In the genomic region with DNA sequence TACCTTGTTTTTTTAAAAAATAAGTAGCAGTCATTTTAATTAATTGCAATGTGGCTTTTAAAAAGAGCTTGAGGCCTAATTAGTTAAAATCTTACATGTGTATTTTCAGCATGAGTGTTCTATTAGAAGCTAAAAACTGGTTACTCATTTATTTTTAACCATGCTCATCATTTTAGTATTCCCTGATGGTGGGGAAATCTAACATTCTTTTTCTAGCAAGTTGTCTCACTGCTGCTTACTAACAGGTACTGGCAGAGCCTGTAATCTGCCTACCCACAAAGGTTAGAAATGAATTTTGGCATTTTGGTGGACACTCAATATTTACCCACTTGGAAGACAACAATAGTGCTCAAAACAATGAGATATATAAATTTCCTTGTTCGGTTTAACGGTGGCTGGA, we compare ENCODE assay signal across 22 cellular contexts.
"Had no signal": no experiment of that assay in that cellular context is flagged by ENCODE, and none has a peak within 500 bp of the region (broad histone marks: within the 10 kb centered on the region; RNA-seq: fewer than 3 reads in every experiment).

No MANE protein-coding gene starts in this region.

- H3K4me2 ChIP-seq: neural progenitor cell had no signal

- DNase-seq: activated CD4-positive, alpha-beta T cell treated with anti-CD3 and anti-CD28 coated beads, Interleukin-2, amount 10 ng/mL, durations not matched to agents 24 days and 14 days; activated CD8-positive, alpha-beta T cell treated with anti-CD3 and anti-CD28 coated beads for 36 hours; activated naive CD4-positive, alpha-beta T cell treated with anti-CD3 and anti-CD28 coated beads for 36 hours; activated naive CD8-positive, alpha-beta T cell treated with anti-CD3 and anti-CD28 coated beads, Interleukin-2, amount 50 U/mL, for 24 hours; activated T-cell treated with anti-CD3 and anti-CD28 coated beads, Interleukin-2, amount 50 U/mL, for 1 hour; anterior cingulate cortex; brain microvascular endothelial cell; gastrocnemius medialis; head of caudate nucleus; left ventricle myocardium superior; right cardiac atrium; stimulated activated CD4-positive, alpha-beta T cell treated with anti-CD3 and anti-CD28 coated beads, Interleukin-15, amount 100 ng/mL, for 24 hours; stimulated activated CD4-positive, alpha-beta T cell treated with anti-CD3 and anti-CD28 coated beads, Interleukin-2, amount 100 ng/mL, for 48 hours; stomach; T1000; testis; upper lobe of left lung had no signal

- H3K4me1 Mint-ChIP-seq: activated CD4-positive, alpha-beta T cell treated with anti-CD3 and anti-CD28 coated beads, Interleukin-2, amount 10 ng/mL, durations not matched to agents 24 days and 14 days; central memory CD8-positive, alpha-beta T cell; neural progenitor cell had no signal

- H3K27ac ChIP-seq: brain microvascular endothelial cell, coronary artery, gastrocnemius medialis, neural progenitor cell, stomach, testis, upper lobe of left lung had no signal

- H3K27me3 ChIP-seq: brain microvascular endothelial cell, gastrocnemius medialis, neural progenitor cell, stomach, testis, upper lobe of left lung had no signal

- H3K4me3 Mint-ChIP-seq: activated CD4-positive, alpha-beta T cell treated with anti-CD3 and anti-CD28 coated beads, Interleukin-2, amount 10 ng/mL, durations not matched to agents 24 days and 14 days; activated CD8-positive, alpha-beta T cell treated with anti-CD3 and anti-CD28 coated beads for 36 hours; activated naive CD4-positive, alpha-beta T cell treated with anti-CD3 and anti-CD28 coated beads for 36 hours; activated naive CD8-positive, alpha-beta T cell treated with anti-CD3 and anti-CD28 coated beads, Interleukin-2, amount 50 U/mL, for 24 hours; central memory CD8-positive, alpha-beta T cell; neural progenitor cell had no signal

- H3K27ac Mint-ChIP-seq: activated CD4-positive, alpha-beta T cell treated with anti-CD3 and anti-CD28 coated beads, Interleukin-2, amount 10 ng/mL, durations not matched to agents 24 days and 14 days; activated CD8-positive, alpha-beta T cell treated with anti-CD3 and anti-CD28 coated beads for 36 hours; activated naive CD4-positive, alpha-beta T cell treated with anti-CD3 and anti-CD28 coated beads for 36 hours; activated naive CD8-positive, alpha-beta T cell treated with anti-CD3 and anti-CD28 coated beads, Interleukin-2, amount 50 U/mL, for 24 hours; activated T-helper 2 cell treated with anti-CD3 and anti-CD28 coated beads, Interferon-gamma antibody, Interleukin-2, Interleukin-4, amounts not matched to agents 10 μg/mL and 5 μg/mL and 100 μg/mL, durations not matched to agents 14 hours and 24 hours and 36 hours; neural progenitor cell; progenitor cell of endocrine pancreas had no signal

- H3K9ac ChIP-seq: neural progenitor cell had no signal

- H3K27me3 Mint-ChIP-seq: activated CD8-positive, alpha-beta T cell treated with anti-CD3 and anti-CD28 coated beads for 36 hours; progenitor cell of endocrine pancreas had no signal

- H3K9me3 ChIP-seq: gastrocnemius medialis, stomach, testis, upper lobe of left lung had no signal

- H2AFZ ChIP-seq: neural progenitor cell had no signal

- H3K9me3 Mint-ChIP-seq: activated CD4-positive, alpha-beta T cell treated with anti-CD3 and anti-CD28 coated beads, Interleukin-2, amount 10 ng/mL, durations not matched to agents 24 days and 14 days; activated CD8-positive, alpha-beta T cell treated with anti-CD3 and anti-CD28 coated beads for 36 hours; activated naive CD4-positive, alpha-beta T cell treated with anti-CD3 and anti-CD28 coated beads for 36 hours; activated naive CD8-positive, alpha-beta T cell treated with anti-CD3 and anti-CD28 coated beads, Interleukin-2, amount 50 U/mL, for 24 hours; activated T-helper 2 cell treated with anti-CD3 and anti-CD28 coated beads, Interferon-gamma antibody, Interleukin-2, Interleukin-4, amounts not matched to agents 10 μg/mL and 5 μg/mL and 100 μg/mL, durations not matched to agents 14 hours and 24 hours and 36 hours; central memory CD8-positive, alpha-beta T cell; neural progenitor cell had no signal

- H3K4me1 ChIP-seq: gastrocnemius medialis, neural progenitor cell, testis, upper lobe of left lung had no signal

- H3K36me3 Mint-ChIP-seq: neural progenitor cell had no signal

- ATAC-seq: activated CD8-positive, alpha-beta T cell treated with anti-CD3 and anti-CD28 coated beads for 36 hours; activated naive CD8-positive, alpha-beta T cell treated with anti-CD3 and anti-CD28 coated beads, Interleukin-2, amount 50 U/mL, for 24 hours; gastrocnemius medialis; left ventricle myocardium superior; right cardiac atrium had no signal
